Comparison of ENCODE assay signal across 29 cellular contexts in genomic region chr11:116529681-116530080, GRCh38.
"Had no signal": no experiment of that assay in that cellular context is flagged by ENCODE, and none has a peak within 500 bp of the region (broad histone marks: within the 10 kb centered on the region; RNA-seq: fewer than 3 reads in every experiment).

No MANE protein-coding gene starts in this region.

- H3K4me1 Mint-ChIP-seq: immature natural killer cell; natural killer cell; stimulated activated effector memory CD8-positive, alpha-beta T cell treated with anti-CD3 and anti-CD28 coated beads, Interleukin-12 subunit alpha, Interleukin-12 subunit beta, amount 100 ng/mL, for 72 hours had no signal

- H3K27ac ChIP-seq: coronary artery, esophagus squamous epithelium, heart right ventricle, lower lobe of right lung, neutrophil, pancreas, right lobe of liver, testis, tibial artery, uterus had no signal

- DNase-seq: effector memory CD8-positive, alpha-beta T cell; erythroblast; esophagus squamous epithelium; foreskin melanocyte; glutamatergic neuron; heart right ventricle; hippocampal formation; immature natural killer cell; islet precursor cell; kidney glomerular epithelial cell; left colon; left ventricle myocardium superior; lower lobe of right lung; natural killer cell; pancreas; right lobe of liver; stimulated activated CD4-positive, alpha-beta T cell treated with anti-CD3 and anti-CD28 coated beads, Interleukin-2, amount 100 ng/mL, for 24 hours; stimulated activated CD4-positive, alpha-beta T cell treated with anti-CD3 and anti-CD28 coated beads, Interleukin-4, amount 100 ng/mL, for 24 hours; stimulated activated naive CD4-positive, alpha-beta T cell treated with Interleukin-2 at 50 U/mL for 16 hours; substantia nigra; testis; tibial artery; uterus had no signal

- H3K36me3 ChIP-seq: esophagus squamous epithelium, heart right ventricle, lower lobe of right lung, neutrophil, pancreas, right lobe of liver, tibial artery, uterus had no signal

- H3K9me3 Mint-ChIP-seq: stimulated activated effector memory CD8-positive, alpha-beta T cell treated with anti-CD3 and anti-CD28 coated beads, Interleukin-12 subunit alpha, Interleukin-12 subunit beta, amount 100 ng/mL, for 72 hours had no signal

- H3K9me3 ChIP-seq: esophagus squamous epithelium, lower lobe of right lung, neutrophil, pancreas, right lobe of liver, testis, uterus had no signal

- H3K4me3 ChIP-seq: coronary artery, esophagus squamous epithelium, heart right ventricle, lower lobe of right lung, pancreas, right lobe of liver, testis, tibial artery, uterus had no signal

- H3K27ac Mint-ChIP-seq: effector memory CD8-positive, alpha-beta T cell; immature natural killer cell; natural killer cell; progenitor cell of endocrine pancreas; stimulated activated effector memory CD8-positive, alpha-beta T cell treated with anti-CD3 and anti-CD28 coated beads, Interleukin-12 subunit alpha, Interleukin-12 subunit beta, amount 100 ng/mL, for 72 hours; type B pancreatic cell had no signal

- H3K4me3 Mint-ChIP-seq: effector memory CD8-positive, alpha-beta T cell; immature natural killer cell; natural killer cell; neural crest cell; stimulated activated effector memory CD8-positive, alpha-beta T cell treated with anti-CD3 and anti-CD28 coated beads, Interleukin-12 subunit alpha, Interleukin-12 subunit beta, amount 100 ng/mL, for 72 hours; type B pancreatic cell had no signal

- H3K4me1 ChIP-seq: esophagus squamous epithelium, heart right ventricle, lower lobe of right lung, pancreas, right lobe of liver, testis, tibial artery, uterus had no signal

- H3K27me3 ChIP-seq: pancreas, right lobe of liver, testis, uterus had no signal

- H3K36me3 Mint-ChIP-seq: immature natural killer cell; natural killer cell; stimulated activated effector memory CD8-positive, alpha-beta T cell treated with anti-CD3 and anti-CD28 coated beads, Interleukin-12 subunit alpha, Interleukin-12 subunit beta, amount 100 ng/mL, for 72 hours; type B pancreatic cell had no signal

- ATAC-seq: effector memory CD8-positive, alpha-beta T cell; heart right ventricle; left colon; left ventricle myocardium superior; lower lobe of right lung; natural killer cell; pancreas; right lobe of liver; stimulated activated effector memory CD8-positive, alpha-beta T cell treated with anti-CD3 and anti-CD28 coated beads, Interleukin-12 subunit alpha, Interleukin-12 subunit beta, amount 100 ng/mL, for 72 hours had no signal
